ENCODE assay signal across 9 cellular contexts in genomic region chr3:124032351-124032880, GRCh38. TPM values are rescaled to one million over a fixed set of nuclear protein-coding genes. Genes with fewer than 3 reads are reported as not detected.
A peak's percentile ranks its signal among the peaks of the same experiment; 100 is the strongest.
DNase-seq lines count a peak whose midpoint lies in the region; ATAC-seq, FAIRE-seq and TF ChIP-seq lines count a peak whose summit lies in the region.
"Had no signal": no experiment of that assay in that cellular context is flagged by ENCODE, and none has a peak within 500 bp of the region (broad histone marks: within the 10 kb centered on the region; RNA-seq: fewer than 3 reads in every experiment).

No MANE protein-coding gene starts in this region.

- no peak for TF ChIP-seq RAD21 in GM12878 (IDR thresholded peaks at IDR 0.05; ENCODE audit: insufficient read depth, low read depth, low read length)

- POLR2A ChIA-PET in GM12878 (lab: Charles Lee) = no interaction called here

- BruUV-seq in GM12878 (replicated peaks; lab: Mats Ljungman, UMichigan) = no TSS peak

- 31% methylated on average over 26 of the region's 29 CpGs for WGBS in GM12878 (ENCODE audit: insufficient coverage, insufficient replicate concordance, low lambda C conversion rate, missing lambda C conversion rate)

- H2AFZ ChIP-seq in GM12878 (ENCODE audit: control insufficient read depth, low read depth, low read length) = no peak overlapping the region; the same call in 1 of the 2 replicates

- TF ChIP-seq EP300 in GM12878 (IDR thresholded peaks at IDR 0.05; ENCODE audit: borderline replicate concordance in 1 of 2, control insufficient read depth in 1 of 2, low read depth in 2 of 2, low read length in 2 of 2) = no peak

- H3K27ac ChIP-seq in GM12878 (ENCODE audit: control insufficient read depth, insufficient read depth) = no peak overlapping the region
- no peak overlapping the region for H3K27ac ChIP-seq in iPS-20b (ENCODE audit: low read length)
- peak overlapping the region; percentile 73 for H3K27ac ChIP-seq in skeletal muscle tissue (ENCODE audit: low read depth, low read length)

- H3K4me1 ChIP-seq in GM12878 (ENCODE audit: control insufficient read depth, insufficient read depth, low read length) (no peaks in the 10 kb centered on the region), iPS-20b (ENCODE audit: insufficient read depth, low read length) (peaks cover 2% of the 10 kb centered on the region; the same call in 1 of the 2 replicates), skeletal muscle tissue (ENCODE audit: control insufficient read depth in 3 of 3, insufficient read depth in 3 of 3, low read length in 3 of 3) (peaks cover 11 to 18% (median 12%) of the 10 kb centered on the region in 3 donors)

- CTCF ChIA-PET in GM12878 (lab: Yijun Ruan, JAX) = interaction anchor here (0.7 to 1.3 kb wide), 10 partner anchors 10 to 308 kb away, joined by 3 to 5 read pairs (median 4); no protein-coding TSS in a partner anchor

- in situ Hi-C loops in G401 (cut with HindIII; ENCODE audit: low sequenced_read_pairs) (no loop called here), GM12878 (cut with MboI) (no loop called here)

- no peaks in the 10 kb centered on the region for H3K79me2 ChIP-seq in GM12878 (ENCODE audit: control insufficient read depth, insufficient read depth, low read length)

- no peak for TF ChIP-seq CTCF in GM12878 (IDR thresholded peaks at IDR 0.05 in 2 of 3, conservative IDR thresholded peaks at IDR 0.05 in 1 of 3; ENCODE audit: control insufficient read depth in 2 of 3, extremely low read depth in 1 of 3, insufficient read depth in 1 of 3, low read depth in 3 of 3, low read length in 3 of 3)

- H3K9ac ChIP-seq in GM12878 (ENCODE audit: control insufficient read depth, insufficient read depth, low read length) (no peak overlapping the region), iPS-20b (ENCODE audit: low read depth, low read length) (peak overlapping the region; percentile 64), skeletal muscle tissue (ENCODE audit: low read depth in 1 of 3, low read length in 3 of 3) (peak overlapping the region; percentile 55 to 89 (median 82))

- H3K36me3 ChIP-seq in GM12878 (ENCODE audit: control insufficient read depth in 2 of 2, insufficient read depth in 2 of 2, low read length in 1 of 2) (no peaks in the 10 kb centered on the region), iPS-20b (ENCODE audit: insufficient read depth, low read depth, low read length) (no peaks in the 10 kb centered on the region), skeletal muscle tissue (ENCODE audit: control insufficient read depth in 3 of 3, insufficient read depth in 3 of 3, low read length in 3 of 3) (no peaks in the 10 kb centered on the region)

- no peak for TF ChIP-seq POLR2A in GM12878 (IDR thresholded peaks at IDR 0.05; ENCODE audit: low read depth, low read length)

- H3K4me3 ChIP-seq in GM12878 (peak overlapping the region; percentile 55; the same call in 1 of the 2 replicates), iPS-20b (ENCODE audit: low read length) (peak overlapping the region; percentile 76), skeletal muscle tissue (ENCODE audit: low read length in 3 of 3) (peak overlapping the region; percentile 73 to 89 (median 80))

- H3K27me3 ChIP-seq in GM12878 (replicated peaks in 1 of 2; ENCODE audit: control insufficient read depth in 2 of 2, insufficient read depth in 2 of 2, low read length in 1 of 2) (peaks cover 6 to 21% of the 10 kb centered on the region in 2 experiments), iPS-20b (ENCODE audit: insufficient read depth, low read length) (peaks cover 64% of the 10 kb centered on the region), skeletal muscle tissue (ENCODE audit: control insufficient read depth in 3 of 3, insufficient read depth in 3 of 3, low read length in 3 of 3) (peaks cover 0 to 3% (median 0%) of the 10 kb centered on the region in 3 donors)

- intact Hi-C loops in GM12878 (cut with micrococcal nuclease; ENCODE audit: unreplicated experiment) = no loop called here

- SMC1A ChIA-PET in GM12878 (lab: Charles Lee; ENCODE audit: uncharacterized antibody, unreplicated experiment) = interaction anchor here (0.9 kb wide), 1 partner anchor 13 kb away, joined by 6 read pairs; no protein-coding TSS in a partner anchor

- no peaks in the 10 kb centered on the region for H4K20me1 ChIP-seq in GM12878 (ENCODE audit: control insufficient read depth, insufficient read depth)

- peak overlapping the region; percentile 75; the same call in 1 of the 2 replicates for H3K4me2 ChIP-seq in GM12878 (ENCODE audit: control insufficient read depth, insufficient read depth)

- no peak for FAIRE-seq in GM12878 (lab: Jason Lieb, UNC)

- no peak for ATAC-seq in GM12878
- ATAC-seq in GM19463 (IDR thresholded peaks at IDR 0.05; ENCODE audit: unreplicated experiment) = no peak
- no peak for ATAC-seq in GM18498 (IDR thresholded peaks at IDR 0.05; ENCODE audit: unreplicated experiment)

- RAD21 ChIA-PET in GM12878 (lab: Charles Lee; ENCODE audit: unreplicated experiment) = interaction anchor here (0.8 to 1.0 kb wide), 2 partner anchors 47 to 249 kb away, joined by 4 read pairs; no protein-coding TSS in a partner anchor

- DNase-seq in G401 (ENCODE audit: low spot score) = peak; percentile 48
- DNase-seq in NCI-H2081 (lab: John Stamatoyannopoulos, UW) = peak; percentile 81 to 82
- no peak for DNase-seq in GM12878 (ENCODE audit: low read depth, low spot score)
- no peak for DNase-seq in mesenteric fat pad (ENCODE audit: low spot score)

- H3K9me3 ChIP-seq in GM12878 (replicated peaks; ENCODE audit: control insufficient read depth, insufficient read depth, low read length) (no peaks in the 10 kb centered on the region; the same call in 2 of the 3 replicates), iPS-20b (ENCODE audit: insufficient read depth, low read depth, low read length) (no peaks in the 10 kb centered on the region), skeletal muscle tissue (ENCODE audit: control insufficient read depth in 3 of 3, low read length in 3 of 3) (no peaks in the 10 kb centered on the region)

TF ChIP-seq in GM12878, 131 proteins besides CTCF, POLR2A, EP300 and RAD21:
- TF ChIP-seq RBBP5 (conservative IDR thresholded peaks at IDR 0.05) (no peak), RELB (IDR thresholded peaks at IDR 0.05; ENCODE audit: low read depth) (no peak), HDAC2 (IDR thresholded peaks at IDR 0.05) (no peak), RCOR1 (conservative IDR thresholded peaks at IDR 0.05; ENCODE audit: low read depth, low read length) (no peak), SMAD1 (IDR thresholded peaks at IDR 0.05; ENCODE audit: low read depth, partially characterized antibody) (no peak), LARP7 (IDR thresholded peaks at IDR 0.05) (no peak)
TF ChIP-seq in GM12878: peak in this region for 0.

RNA-seq across cellular contexts. Expression of gene KALRN, which starts 0.8 kb away (rescaled TPM):
- 0.80 and 1.1 TPM in 2 replicates for total RNA-seq in G401 (2014; rRNA removed; shearing (Covaris generic))
- 12.0 and 13.9 TPM in 2 replicates for total RNA-seq in GM12878 (2013; cell fraction: nucleolus; rRNA removed)
- total RNA-seq in GM12878 (2014; rRNA removed) = 0.22 and 0.23 TPM in 2 replicates
- 0.27 and 0.32 TPM in 2 replicates for total RNA-seq in GM12878 (2014; rRNA removed; fragmentation: Illumina TruSeq; extraction: Trizol)
- 0.26 and 0.27 TPM in 2 replicates for total RNA-seq in GM12878 (2021)
- 0.94 TPM for polyA plus RNA-seq in GM12878 (2011; ENCODE audit: low read depth)
- polyA plus RNA-seq in GM12878 (2011; rRNA removed) = 1.3 and 3.4 TPM in 2 replicates
- 1.9 and 2.5 TPM in 2 replicates for polyA plus RNA-seq in GM12878 (2011; cell fraction: cytosol; rRNA removed)
- polyA plus RNA-seq in GM12878 (2011; cell fraction: nucleus; rRNA removed) = 2.5 and 3.8 TPM in 2 replicates
- 0.85 and 1.7 TPM in 2 replicates for polyA plus RNA-seq in GM12878 (2012)
- 0.15 and 0.87 TPM in 2 replicates for polyA plus RNA-seq in GM12878 (2014; fragmentation: Illumina TruSeq; extraction: Trizol)
- under 1 TPM; 0.02 to 0.03 TPM for polyA plus RNA-seq in GM12878 (2014; fragmentation: Nextera tagmentation; extraction: Ambion mirVana)
- polyA plus RNA-seq in GM12878 (2014; rRNA removed) = 0.13 and 0.17 TPM in 2 replicates
- under 1 TPM in 1 of 2 experiments, not detected in 1; 0.25 TPM for polyA plus RNA-seq in GM12878 (2016; fragmentation: Nextera tagmentation; extraction: Ambion mirVana)
- polyA minus RNA-seq in GM12878 (2011; rRNA and poly(A)+ RNA removed) = 3.8 and 5.2 TPM in 2 replicates
- polyA minus RNA-seq in GM12878 (2011; cell fraction: cytosol; rRNA and poly(A)+ RNA removed) = 1.2 and 2.1 TPM in 2 replicates
- 2.5 and 3.7 TPM in 2 replicates for polyA minus RNA-seq in GM12878 (2011; cell fraction: nucleus; rRNA and poly(A)+ RNA removed)
- 8.9 TPM for total RNA-seq in skeletal muscle tissue
- total RNA-seq in mesenteric fat pad = 103 TPM

RNA-seq across cellular contexts. Expression of gene ROPN1, which starts 40.5 kb away (rescaled TPM):
- total RNA-seq in G401 (2014; rRNA removed; shearing (Covaris generic)) = not detected in 2 replicates
- not detected in 2 replicates for total RNA-seq in GM12878 (2013; cell fraction: nucleolus; rRNA removed)
- not detected in 2 replicates for total RNA-seq in GM12878 (2014; rRNA removed)
- total RNA-seq in GM12878 (2014; rRNA removed; fragmentation: Illumina TruSeq; extraction: Trizol) = not detected in 2 replicates
- not detected in 2 replicates for total RNA-seq in GM12878 (2021)
- polyA plus RNA-seq in GM12878 (2011; ENCODE audit: low read depth) = not detected
- polyA plus RNA-seq in GM12878 (2011; rRNA removed) = not detected in 2 replicates
- polyA plus RNA-seq in GM12878 (2011; cell fraction: cytosol; rRNA removed) = not detected in 2 replicates
- not detected in 2 replicates for polyA plus RNA-seq in GM12878 (2011; cell fraction: nucleus; rRNA removed)
- not detected in 2 replicates for polyA plus RNA-seq in GM12878 (2012)
- polyA plus RNA-seq in GM12878 (2014; fragmentation: Illumina TruSeq; extraction: Trizol) = not detected in 2 replicates
- not detected for polyA plus RNA-seq in GM12878 (2014; fragmentation: Nextera tagmentation; extraction: Ambion mirVana)
- not detected in 2 replicates for polyA plus RNA-seq in GM12878 (2014; rRNA removed)
- polyA plus RNA-seq in GM12878 (2016; fragmentation: Nextera tagmentation; extraction: Ambion mirVana) = not detected
- polyA minus RNA-seq in GM12878 (2011; rRNA and poly(A)+ RNA removed) = not detected in 2 replicates
- not detected in 2 replicates for polyA minus RNA-seq in GM12878 (2011; cell fraction: cytosol; rRNA and poly(A)+ RNA removed)
- polyA minus RNA-seq in GM12878 (2011; cell fraction: nucleus; rRNA and poly(A)+ RNA removed) = not detected in 2 replicates
- total RNA-seq in skeletal muscle tissue = not detected
- not detected for total RNA-seq in mesenteric fat pad
- total RNA-seq: T-helper 2 cell treated with Interferon-gamma antibody and Interleukin-4, amounts not matched to agents 100 ng/mL and 5 ng/mL, for 36 hours had no signal

Comparison
In these comparisons a context has a peak if more than half of its experiments do, and no peak if none do; other contexts are left out.
1. DNase-seq: peak in G401 (single experiment) and NCI-H2081 (2 of 2); none in GM12878 (single experiment) and mesenteric fat pad (single experiment).
2. Peak in every context shown above with its lines, with median percentiles within 50 percentile points of each other: H3K4me3 ChIP-seq.